In genomic region chr11:83193315-83194283, GRCh38 we compare ENCODE assay signal across 8 cellular contexts. TPM values are rescaled to one million over a fixed set of nuclear protein-coding genes. Genes with fewer than 3 reads are reported as not detected.
DNase-seq lines count a peak whose midpoint lies in the region; ATAC-seq and TF ChIP-seq lines count a peak whose summit lies in the region.

TSS of gene ANKRD42 (plus strand) at chr11:83193712. CDS start at chr11:83194671, 959 bp downstream.

- H3K9me3 ChIP-seq in neural progenitor cell (ENCODE audit: low read depth), result no peaks in the 10 kb centered on the region

- H3K9me3 Mint-ChIP-seq in neural progenitor cell, result no peaks in the 10 kb centered on the region

- no peak for TF ChIP-seq CTCF in foreskin keratinocyte (conservative IDR thresholded peaks at IDR 0.05)
- TF ChIP-seq CTCF in neural progenitor cell (IDR thresholded peaks at IDR 0.05), result no peak

- peaks cover 12% of the 10 kb centered on the region for H3K36me3 Mint-ChIP-seq in neural progenitor cell

- H3K79me2 ChIP-seq in neural progenitor cell (ENCODE audit: low read depth), result peaks cover 23% of the 10 kb centered on the region

- peaks cover 21% of the 10 kb centered on the region for H3F3A ChIP-seq in neural progenitor cell (ENCODE audit: low read depth)

- DNase-seq in ELR (ENCODE audit: low read depth) (peak; percentile 97), H7 (peak; percentile 90), M059J (ENCODE audit: low read depth) (peak; percentile 97), SHP77 (lab: John Stamatoyannopoulos, UW) (peak; percentile 91 to 94), activated gamma-delta T cell treated with Interleukin-2 at 50 U/mL for 16 hours (peak; percentile 78), foreskin keratinocyte (peak; percentile 84 to 91), neural progenitor cell (ENCODE audit: low spot score) (peak; percentile 97), stromal cell of bone marrow (ENCODE audit: low read depth) (peak; percentile 96)

- H3K4me3 ChIP-seq in H7 (ENCODE audit: insufficient read depth, low read depth, low read length), result peak within 1 kb of the TSS; percentile 66
- peak within 1 kb of the TSS; percentile 71 for H3K4me3 ChIP-seq in neural progenitor cell

- peak within 1 kb of the TSS; percentile 98 for H3K27ac Mint-ChIP-seq in neural progenitor cell

- H3K27me3 ChIP-seq in H7 (ENCODE audit: control insufficient read depth, insufficient read depth, low read length), result peaks cover 2% of the 10 kb centered on the region
- H3K27me3 ChIP-seq in foreskin keratinocyte, result no peaks in the 10 kb centered on the region
- peaks cover 15% of the 10 kb centered on the region for H3K27me3 ChIP-seq in neural progenitor cell

- no peaks in the 10 kb centered on the region for H4K20me1 ChIP-seq in neural progenitor cell (ENCODE audit: low read depth)

- peaks cover 24% of the 10 kb centered on the region for H3K4me1 Mint-ChIP-seq in neural progenitor cell

- H2AFZ ChIP-seq in neural progenitor cell (replicated peaks), result peak within 1 kb of the TSS; percentile 84

- peak within 1 kb of the TSS; percentile 78 for H3K9ac ChIP-seq in neural progenitor cell

- H3K4me3 Mint-ChIP-seq in neural progenitor cell, result peak within 1 kb of the TSS; percentile 99

- H3K4me2 ChIP-seq in neural progenitor cell, result peak within 1 kb of the TSS; percentile 91

- H3K36me3 ChIP-seq in H7 (replicated peaks; ENCODE audit: control insufficient read depth, insufficient read depth, low read length) (peaks cover 3% of the 10 kb centered on the region), neural progenitor cell (no peaks in the 10 kb centered on the region)

- H3K27ac ChIP-seq in foreskin keratinocyte (peak within 1 kb of the TSS; percentile 73), neural progenitor cell (no peak within 1 kb of the TSS)

- peak; percentile 95 for ATAC-seq in foreskin keratinocyte

- peaks cover 2% of the 10 kb centered on the region for H3K27me3 Mint-ChIP-seq in neural progenitor cell (ENCODE audit: insufficient read depth, low read depth)

- peaks cover 6% of the 10 kb centered on the region for H3K4me1 ChIP-seq in foreskin keratinocyte
- peaks cover 9% of the 10 kb centered on the region for H3K4me1 ChIP-seq in neural progenitor cell

RNA-seq across cellular contexts. Expression of gene ANKRD42, which starts in this region (rescaled TPM):
- 3.3 and 5.5 TPM in 2 replicates for total RNA-seq in H7 (2014; rRNA removed; shearing (Covaris generic))
- 5.6 and 8.7 TPM in 2 replicates for total RNA-seq in M059J (2014; rRNA removed; shearing (Covaris generic))
- total RNA-seq in foreskin keratinocyte, result 6.0 and 6.3 TPM in 2 replicates
- 3.2 and 3.4 TPM in 2 replicates for polyA plus RNA-seq in foreskin keratinocyte
- 3.3 and 4.4 TPM in 2 replicates for total RNA-seq in neural progenitor cell (ENCODE audit: low replicate concordance)
